15 cellular contexts compared by ENCODE assay signal in genomic region chr9:87664153-87665060, GRCh38.
"Had no signal": no experiment of that assay in that cellular context is flagged by ENCODE, and none has a peak within 500 bp of the region (broad histone marks: within the 10 kb centered on the region; RNA-seq: fewer than 3 reads in every experiment).

No MANE protein-coding gene starts in this region.

- H3K36me3 Mint-ChIP-seq: stimulated activated memory B cell treated with anti-CD40 and anti-IgM and Interleukin-4, amounts not matched to agents 10 μg/mL and 1 μg/mL and 100 μg/mL, for 72 hours had no signal

- H3K4me1 Mint-ChIP-seq: central memory CD8-positive, alpha-beta T cell; naive thymus-derived CD8-positive, alpha-beta T cell; stimulated activated memory B cell treated with anti-CD40 and anti-IgM and Interleukin-4, amounts not matched to agents 10 μg/mL and 1 μg/mL and 100 μg/mL, for 72 hours had no signal

- DNase-seq: erythroblast; foreskin keratinocyte; left colon; mucosa of descending colon; naive thymus-derived CD8-positive, alpha-beta T cell; pancreas; right lobe of liver; stimulated activated CD4-positive, alpha-beta T cell treated with anti-CD3 and anti-CD28 coated beads, Interleukin-4, amount 100 ng/mL, for 1 hour; stimulated activated CD8-positive, alpha-beta memory T cell treated with anti-CD3 and anti-CD28 coated beads, Interleukin-4, amount 100 ng/mL, for 48 hours; tibial artery had no signal

- H3K27me3 Mint-ChIP-seq: stimulated activated memory B cell treated with anti-CD40 and anti-IgM and Interleukin-4, amounts not matched to agents 10 μg/mL and 1 μg/mL and 100 μg/mL, for 72 hours; stimulated activated naive CD8-positive, alpha-beta T cell treated with anti-CD3 and anti-CD28 coated beads, Interleukin-15, Interleukin-2, amounts not matched to agents 100 ng/mL and 50 ng/mL, for 24 hours had no signal

- H3K4me3 Mint-ChIP-seq: central memory CD8-positive, alpha-beta T cell; naive thymus-derived CD8-positive, alpha-beta T cell; stimulated activated memory B cell treated with anti-CD40 and anti-IgM and Interleukin-4, amounts not matched to agents 10 μg/mL and 1 μg/mL and 100 μg/mL, for 72 hours; stimulated activated naive CD8-positive, alpha-beta T cell treated with anti-CD3 and anti-CD28 coated beads, Interleukin-15, Interleukin-2, amounts not matched to agents 100 ng/mL and 50 ng/mL, for 24 hours had no signal

- H3K27ac ChIP-seq: foreskin keratinocyte, hepatocyte, pancreas, prostate gland, right lobe of liver, tibial artery had no signal

- H3K27ac Mint-ChIP-seq: naive thymus-derived CD8-positive, alpha-beta T cell; stimulated activated memory B cell treated with anti-CD40 and anti-IgM and Interleukin-4, amounts not matched to agents 10 μg/mL and 1 μg/mL and 100 μg/mL, for 72 hours; stimulated activated naive CD8-positive, alpha-beta T cell treated with anti-CD3 and anti-CD28 coated beads, Interleukin-15, Interleukin-2, amounts not matched to agents 100 ng/mL and 50 ng/mL, for 24 hours had no signal

- H3K36me3 ChIP-seq: prostate gland, tibial artery had no signal

- H3K4me1 ChIP-seq: foreskin keratinocyte, prostate gland, right lobe of liver, tibial artery had no signal

- H2AFZ ChIP-seq: hepatocyte had no signal

- H3K27me3 ChIP-seq: foreskin keratinocyte, hepatocyte, pancreas, right lobe of liver, tibial artery had no signal

- H3K79me2 ChIP-seq: hepatocyte had no signal

- H3K9me3 ChIP-seq: pancreas, prostate gland had no signal

- H3K4me3 ChIP-seq: hepatocyte, mucosa of descending colon, pancreas, prostate gland, right lobe of liver, tibial artery had no signal

- H3K9me3 Mint-ChIP-seq: central memory CD8-positive, alpha-beta T cell; stimulated activated naive CD8-positive, alpha-beta T cell treated with anti-CD3 and anti-CD28 coated beads, Interleukin-15, Interleukin-2, amounts not matched to agents 100 ng/mL and 50 ng/mL, for 24 hours had no signal

- H3K4me2 ChIP-seq: hepatocyte had no signal

- ATAC-seq: foreskin keratinocyte; left colon; mucosa of descending colon; naive thymus-derived CD8-positive, alpha-beta T cell; pancreas; right lobe of liver; stimulated activated memory B cell treated with anti-CD40 and anti-IgM and Interleukin-4, amounts not matched to agents 10 μg/mL and 1 μg/mL and 100 μg/mL, for 72 hours had no signal
